Comparison of ENCODE assay signal across 26 cellular contexts in the genomic region with DNA sequence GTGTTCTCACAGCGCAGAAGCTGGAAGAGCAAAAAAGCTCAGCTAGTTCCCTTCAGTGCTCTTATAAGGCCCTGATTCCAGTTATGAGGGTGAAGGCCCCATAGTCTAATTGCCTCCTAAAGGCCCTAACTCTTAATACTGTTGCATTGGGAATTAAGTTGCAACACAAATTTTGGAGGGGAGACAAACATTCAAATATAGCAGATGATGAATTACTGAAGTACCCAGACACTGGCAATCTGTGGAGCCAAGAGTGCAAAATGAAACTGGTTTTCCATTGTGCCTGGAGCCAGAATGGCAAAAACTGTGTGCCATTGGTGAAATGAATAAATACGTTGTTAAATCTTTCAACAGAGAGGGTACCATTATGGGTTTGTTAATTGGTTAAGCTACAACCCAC.
"Had no signal": no experiment of that assay in that cellular context is flagged by ENCODE, and none has a peak within 500 bp of the region (broad histone marks: within the 10 kb centered on the region; RNA-seq: fewer than 3 reads in every experiment).

No MANE protein-coding gene starts in this region.

- H3K9me3 ChIP-seq: suprapubic skin, testis, thoracic aorta, thyroid gland, transverse colon, upper lobe of right lung, uterus, vagina had no signal

- H3K27ac ChIP-seq: stomach, suprapubic skin, testis, thoracic aorta, thyroid gland, tibial artery, tibial nerve, transverse colon, upper lobe of left lung, upper lobe of right lung, uterus, vagina had no signal

- H3K36me3 ChIP-seq: stomach, suprapubic skin, thoracic aorta, thyroid gland, tibial artery, tibial nerve, transverse colon, upper lobe of left lung, upper lobe of right lung, uterus, vagina had no signal

- H3K27me3 ChIP-seq: stomach, suprapubic skin, testis, thyroid gland, tibial artery, tibial nerve, transverse colon, upper lobe of left lung, upper lobe of right lung, uterus, vagina had no signal

- H3K4me3 ChIP-seq: stomach, suprapubic skin, testis, thoracic aorta, thyroid gland, tibial artery, tibial nerve, transverse colon, upper lobe of left lung, upper lobe of right lung, uterus, vagina had no signal

- H3K4me1 ChIP-seq: stomach, suprapubic skin, testis, thyroid gland, tibial artery, tibial nerve, transverse colon, upper lobe of left lung, upper lobe of right lung, uterus, vagina had no signal

- DNase-seq: stimulated activated CD4-positive, alpha-beta T cell treated with anti-CD3 and anti-CD28 coated beads, Interleukin-2, amount 100 ng/mL, for 48 hours; stimulated activated CD4-positive, alpha-beta T cell treated with anti-CD3 and anti-CD28 coated beads, Interleukin-4, amount 100 ng/mL, for 1 hour; stimulated activated CD4-positive, alpha-beta T cell treated with anti-CD3 and anti-CD28 coated beads, Interleukin-4, amount 100 ng/mL, for 24 hours; stimulated activated CD4-positive, alpha-beta T cell treated with anti-CD3 and anti-CD28 coated beads, Interleukin-4, amount 100 ng/mL, for 4 hours; stimulated activated CD8-positive, alpha-beta memory T cell treated with anti-CD3 and anti-CD28 coated beads, Interleukin-4, amount 100 ng/mL, for 48 hours; stimulated activated naive B cell treated with anti-CD40 and anti-IgM and Interleukin-4, amounts not matched to agents 10 μg/mL and 1 μg/mL and 100 μg/mL, for 72 hours; stimulated activated naive CD4-positive, alpha-beta T cell; stimulated activated naive CD4-positive, alpha-beta T cell treated with Interleukin-2 at 50 U/mL for 16 hours; stimulated activated naive CD8-positive, alpha-beta T cell treated with anti-CD3 and anti-CD28 coated beads, Interleukin-15, amount 100 ng/mL, for 72 hours; stimulated activated naive CD8-positive, alpha-beta T cell treated with anti-CD3 and anti-CD28 coated beads, Interleukin-15, Interleukin-2, amounts not matched to agents 100 U/mL and 50 U/mL, for 24 hours; stomach; substantia nigra; testis; thyroid gland; tibial artery; transverse colon; trophoblast cell; upper lobe of left lung; upper lobe of right lung; uterus had no signal

- ATAC-seq: stimulated activated effector memory CD8-positive, alpha-beta T cell treated with anti-CD3 and anti-CD28 coated beads, Interleukin-12 subunit alpha, Interleukin-12 subunit beta, amount 100 ng/mL, for 72 hours; stimulated activated memory B cell treated with anti-CD40 and anti-IgM and Interleukin-4, amounts not matched to agents 10 μg/mL and 1 μg/mL and 100 μg/mL, for 72 hours; stimulated activated naive B cell treated with anti-CD40 and anti-IgM and Interleukin-4, amounts not matched to agents 10 μg/mL and 1 μg/mL and 100 μg/mL, for 72 hours; stimulated activated naive CD8-positive, alpha-beta T cell treated with anti-CD3 and anti-CD28 coated beads, Interleukin-15, amount 100 ng/mL, for 72 hours; stimulated activated naive CD8-positive, alpha-beta T cell treated with anti-CD3 and anti-CD28 coated beads, Interleukin-15, Interleukin-2, amounts not matched to agents 100 U/mL and 50 U/mL, for 24 hours; upper lobe of right lung had no signal
